ENCODE assay signal across 1 cellular context in the genomic region with DNA sequence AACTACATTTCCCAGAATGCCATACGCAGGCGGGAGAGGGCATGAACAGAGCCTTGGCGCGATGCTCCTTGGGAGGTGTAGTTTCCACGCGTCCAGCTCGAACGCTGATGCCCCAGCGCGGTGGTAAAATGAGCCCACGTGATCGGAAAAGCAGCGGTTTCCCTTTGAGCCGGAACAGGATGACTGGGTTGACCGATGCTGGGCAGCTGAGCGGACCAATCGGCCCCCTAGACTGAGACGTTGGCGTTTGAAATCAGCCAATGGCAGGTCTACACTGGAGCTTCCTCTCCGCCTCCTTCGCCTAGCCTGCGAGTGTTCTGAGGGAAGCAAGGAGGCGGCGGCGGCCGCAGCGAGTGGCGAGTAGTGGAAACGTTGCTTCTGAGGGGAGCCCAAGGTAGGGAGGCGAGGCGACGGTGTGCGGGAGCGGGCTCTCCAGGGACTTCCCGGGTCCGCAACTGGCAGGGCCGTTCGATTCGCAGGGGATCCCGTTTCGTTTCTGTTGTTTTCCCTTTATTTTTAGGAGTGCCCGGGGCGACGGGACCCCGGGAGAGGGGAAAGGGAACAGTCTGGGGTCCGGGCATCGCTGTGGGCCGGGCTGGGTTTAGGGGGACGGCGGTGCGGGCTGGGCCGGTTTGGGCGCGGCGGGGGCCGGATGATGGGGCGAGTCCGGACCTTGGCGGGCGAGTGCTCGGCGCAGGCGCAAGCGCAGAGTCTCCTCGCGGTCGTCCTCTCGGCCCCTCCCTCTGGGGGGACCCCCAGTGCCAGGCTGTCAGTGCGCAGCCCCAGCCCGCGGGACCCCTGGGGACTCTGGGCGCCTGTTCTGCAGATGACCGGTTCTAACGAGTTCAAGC.
A peak's percentile ranks its signal among the peaks of the same experiment; 100 is the strongest.
TF ChIP-seq lines count a peak whose summit lies in the region.

A gene with protein sequence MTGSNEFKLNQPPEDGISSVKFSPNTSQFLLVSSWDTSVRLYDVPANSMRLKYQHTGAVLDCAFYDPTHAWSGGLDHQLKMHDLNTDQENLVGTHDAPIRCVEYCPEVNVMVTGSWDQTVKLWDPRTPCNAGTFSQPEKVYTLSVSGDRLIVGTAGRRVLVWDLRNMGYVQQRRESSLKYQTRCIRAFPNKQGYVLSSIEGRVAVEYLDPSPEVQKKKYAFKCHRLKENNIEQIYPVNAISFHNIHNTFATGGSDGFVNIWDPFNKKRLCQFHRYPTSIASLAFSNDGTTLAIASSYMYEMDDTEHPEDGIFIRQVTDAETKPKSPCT (plus strand): TSS at position 311 of the 851 bp plus-strand sequence. CDS start 516 bp downstream, at position 827.

TF ChIP-seq in H1, 55 proteins besides CTCF, POLR2A, EP300 and RAD21 (continued from another document):
- TF ChIP-seq, protein P1, sequence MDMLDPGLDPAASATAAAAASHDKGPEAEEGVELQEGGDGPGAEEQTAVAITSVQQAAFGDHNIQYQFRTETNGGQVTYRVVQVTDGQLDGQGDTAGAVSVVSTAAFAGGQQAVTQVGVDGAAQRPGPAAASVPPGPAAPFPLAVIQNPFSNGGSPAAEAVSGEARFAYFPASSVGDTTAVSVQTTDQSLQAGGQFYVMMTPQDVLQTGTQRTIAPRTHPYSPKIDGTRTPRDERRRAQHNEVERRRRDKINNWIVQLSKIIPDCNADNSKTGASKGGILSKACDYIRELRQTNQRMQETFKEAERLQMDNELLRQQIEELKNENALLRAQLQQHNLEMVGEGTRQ (IDR thresholded peaks at IDR 0.05; ENCODE audit: low read length), result peak; percentile 95
- TF ChIP-seq EGR1 (IDR thresholded peaks at IDR 0.05; ENCODE audit: borderline replicate concordance, low read depth, low read length) (no peak), RBBP5 (IDR thresholded peaks at IDR 0.05; ENCODE audit: borderline replicate concordance, low read depth, low read length) (peak; percentile 58; the same call in 1 of the 2 replicates), TAF7 (optimal IDR thresholded peaks at IDR 0.05; ENCODE audit: borderline replicate concordance, low read depth, low read length) (no peak), SAP30 (IDR thresholded peaks at IDR 0.05; ENCODE audit: insufficient read depth, insufficient replicate concordance, low read length) (peak; percentile 66), KDM5A (IDR thresholded peaks at IDR 0.05; ENCODE audit: low read length) (no peak; the same call in 1 of the 2 replicates), MAFK (IDR thresholded peaks at IDR 0.05; ENCODE audit: low read depth, low read length) (no peak), CBX8 (IDR thresholded peaks at IDR 0.05; ENCODE audit: borderline replicate concordance, low read depth, low read length) (no peak), KDM4A (IDR thresholded peaks at IDR 0.05; ENCODE audit: low read depth, low read length, severe bottlenecking) (peak; percentile 87), GTF2F1 (IDR thresholded peaks at IDR 0.05; ENCODE audit: borderline replicate concordance, low read depth, low read length) (no peak), CHD2 (IDR thresholded peaks at IDR 0.05; ENCODE audit: low read length) (peak; percentile 88), CTBP2 (IDR thresholded peaks at IDR 0.05; ENCODE audit: borderline replicate concordance, insufficient read depth, insufficient read length, low read length) (no peak), BACH1 (IDR thresholded peaks at IDR 0.05; ENCODE audit: low read length) (no peak), FOSL1 (IDR thresholded peaks at IDR 0.05; ENCODE audit: insufficient read depth, low read depth, low read length) (no peak), JUN (IDR thresholded peaks at IDR 0.05; ENCODE audit: low read depth, low read length) (no peak), HDAC6 (IDR thresholded peaks at IDR 0.05; ENCODE audit: low read depth, low read length) (no peak), SIRT6 (IDR thresholded peaks at IDR 0.05; ENCODE audit: low read length) (no peak), CEBPB (IDR thresholded peaks at IDR 0.05; ENCODE audit: low read depth, low read length) (no peak), RXRA (IDR thresholded peaks at IDR 0.05; ENCODE audit: insufficient read depth, low read depth, low read length) (no peak), HDAC2 (IDR thresholded peaks at IDR 0.05; ENCODE audit: borderline replicate concordance in 1 of 2, low read depth in 2 of 2, low read length in 2 of 2) (no peak; a peak in 1 of 4 replicates), POLR2AphosphoS5 (IDR thresholded peaks at IDR 0.05; ENCODE audit: low read depth, low read length) (peak; percentile 87), POU5F1 (IDR thresholded peaks at IDR 0.05; ENCODE audit: low read depth, low read length) (no peak), JUND (IDR thresholded peaks at IDR 0.05; ENCODE audit: low read length) (no peak), SP4 (IDR thresholded peaks at IDR 0.05; ENCODE audit: low read length) (peak; percentile 63; the same call in 1 of the 2 replicates), NANOG (IDR thresholded peaks at IDR 0.05; ENCODE audit: insufficient read depth, low read depth, low read length, poor library complexity, severe bottlenecking) (no peak), SIN3A (conservative IDR thresholded peaks at IDR 0.05 in 1 of 2, IDR thresholded peaks at IDR 0.05 in 1 of 2; ENCODE audit: low read depth in 1 of 2, low read length in 2 of 2) (peak; percentile 81 to 85; a peak in 3 of 4 replicates), BCL11A (IDR thresholded peaks at IDR 0.05; ENCODE audit: low read depth in 2 of 2, low read length in 2 of 2) (no peak), GABPA (IDR thresholded peaks at IDR 0.05; ENCODE audit: borderline replicate concordance, insufficient read depth, low read length) (peak; percentile 75; the same call in 1 of the 2 replicates), RFX5 (IDR thresholded peaks at IDR 0.05; ENCODE audit: borderline replicate concordance, low read depth, low read length) (no peak), ASH2L (IDR thresholded peaks at IDR 0.05; ENCODE audit: low read length) (peak; percentile 88), TAF1 (IDR thresholded peaks at IDR 0.05; ENCODE audit: low read depth, low read length) (peak; percentile 74; the same call in 1 of the 2 replicates), SP2 (IDR thresholded peaks at IDR 0.05; ENCODE audit: low read length) (peak; percentile 74), SRF (IDR thresholded peaks at IDR 0.05; ENCODE audit: low read depth, low read length) (no peak), SP1 (IDR thresholded peaks at IDR 0.05; ENCODE audit: low read depth, low read length) (peak; percentile 96), TBP (IDR thresholded peaks at IDR 0.05; ENCODE audit: low read depth, low read length) (peak; percentile 39; the same call in 1 of the 2 replicates), PHF8 (conservative IDR thresholded peaks at IDR 0.05; ENCODE audit: low read depth, low read length) (peak; percentile 91), TCF12 (IDR thresholded peaks at IDR 0.05; ENCODE audit: low read depth, low read length) (no peak), EZH2 (IDR thresholded peaks at IDR 0.05; ENCODE audit: low read depth, low read length, severe bottlenecking) (no peak), CBX5 (IDR thresholded peaks at IDR 0.05; ENCODE audit: low read depth, low read length) (no peak), SIX5 (IDR thresholded peaks at IDR 0.05; ENCODE audit: low read depth, low read length) (peak; percentile 97), KDM1A (IDR thresholded peaks at IDR 0.05; ENCODE audit: borderline replicate concordance, low read length) (no peak), CREB1 (IDR thresholded peaks at IDR 0.05) (peak; percentile 84), BRCA1 (IDR thresholded peaks at IDR 0.05; ENCODE audit: low read depth, low read length) (no peak), ZNF274 (IDR thresholded peaks at IDR 0.05; ENCODE audit: borderline replicate concordance, extremely low read depth, low read length) (no peak), NRF1 (IDR thresholded peaks at IDR 0.05; ENCODE audit: low read depth, low read length) (peak; percentile 68)
- TF ChIP-seq, protein P2, sequence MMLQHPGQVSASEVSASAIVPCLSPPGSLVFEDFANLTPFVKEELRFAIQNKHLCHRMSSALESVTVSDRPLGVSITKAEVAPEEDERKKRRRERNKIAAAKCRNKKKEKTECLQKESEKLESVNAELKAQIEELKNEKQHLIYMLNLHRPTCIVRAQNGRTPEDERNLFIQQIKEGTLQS (IDR thresholded peaks at IDR 0.05; ENCODE audit: insufficient read depth, low read depth, low read length), result peak; percentile 85
- TF ChIP-seq, protein P3, sequence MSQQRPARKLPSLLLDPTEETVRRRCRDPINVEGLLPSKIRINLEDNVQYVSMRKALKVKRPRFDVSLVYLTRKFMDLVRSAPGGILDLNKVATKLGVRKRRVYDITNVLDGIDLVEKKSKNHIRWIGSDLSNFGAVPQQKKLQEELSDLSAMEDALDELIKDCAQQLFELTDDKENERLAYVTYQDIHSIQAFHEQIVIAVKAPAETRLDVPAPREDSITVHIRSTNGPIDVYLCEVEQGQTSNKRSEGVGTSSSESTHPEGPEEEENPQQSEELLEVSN (IDR thresholded peaks at IDR 0.05), result peak; percentile 3; the same call in 1 of the 2 replicates
- TF ChIP-seq, protein P4, sequence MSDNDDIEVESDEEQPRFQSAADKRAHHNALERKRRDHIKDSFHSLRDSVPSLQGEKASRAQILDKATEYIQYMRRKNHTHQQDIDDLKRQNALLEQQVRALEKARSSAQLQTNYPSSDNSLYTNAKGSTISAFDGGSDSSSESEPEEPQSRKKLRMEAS (IDR thresholded peaks at IDR 0.05), result peak; percentile 85
- TF ChIP-seq, protein P5, sequence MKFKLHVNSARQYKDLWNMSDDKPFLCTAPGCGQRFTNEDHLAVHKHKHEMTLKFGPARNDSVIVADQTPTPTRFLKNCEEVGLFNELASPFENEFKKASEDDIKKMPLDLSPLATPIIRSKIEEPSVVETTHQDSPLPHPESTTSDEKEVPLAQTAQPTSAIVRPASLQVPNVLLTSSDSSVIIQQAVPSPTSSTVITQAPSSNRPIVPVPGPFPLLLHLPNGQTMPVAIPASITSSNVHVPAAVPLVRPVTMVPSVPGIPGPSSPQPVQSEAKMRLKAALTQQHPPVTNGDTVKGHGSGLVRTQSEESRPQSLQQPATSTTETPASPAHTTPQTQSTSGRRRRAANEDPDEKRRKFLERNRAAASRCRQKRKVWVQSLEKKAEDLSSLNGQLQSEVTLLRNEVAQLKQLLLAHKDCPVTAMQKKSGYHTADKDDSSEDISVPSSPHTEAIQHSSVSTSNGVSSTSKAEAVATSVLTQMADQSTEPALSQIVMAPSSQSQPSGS (IDR thresholded peaks at IDR 0.05; ENCODE audit: low read length), result no peak
- TF ChIP-seq, protein P6, sequence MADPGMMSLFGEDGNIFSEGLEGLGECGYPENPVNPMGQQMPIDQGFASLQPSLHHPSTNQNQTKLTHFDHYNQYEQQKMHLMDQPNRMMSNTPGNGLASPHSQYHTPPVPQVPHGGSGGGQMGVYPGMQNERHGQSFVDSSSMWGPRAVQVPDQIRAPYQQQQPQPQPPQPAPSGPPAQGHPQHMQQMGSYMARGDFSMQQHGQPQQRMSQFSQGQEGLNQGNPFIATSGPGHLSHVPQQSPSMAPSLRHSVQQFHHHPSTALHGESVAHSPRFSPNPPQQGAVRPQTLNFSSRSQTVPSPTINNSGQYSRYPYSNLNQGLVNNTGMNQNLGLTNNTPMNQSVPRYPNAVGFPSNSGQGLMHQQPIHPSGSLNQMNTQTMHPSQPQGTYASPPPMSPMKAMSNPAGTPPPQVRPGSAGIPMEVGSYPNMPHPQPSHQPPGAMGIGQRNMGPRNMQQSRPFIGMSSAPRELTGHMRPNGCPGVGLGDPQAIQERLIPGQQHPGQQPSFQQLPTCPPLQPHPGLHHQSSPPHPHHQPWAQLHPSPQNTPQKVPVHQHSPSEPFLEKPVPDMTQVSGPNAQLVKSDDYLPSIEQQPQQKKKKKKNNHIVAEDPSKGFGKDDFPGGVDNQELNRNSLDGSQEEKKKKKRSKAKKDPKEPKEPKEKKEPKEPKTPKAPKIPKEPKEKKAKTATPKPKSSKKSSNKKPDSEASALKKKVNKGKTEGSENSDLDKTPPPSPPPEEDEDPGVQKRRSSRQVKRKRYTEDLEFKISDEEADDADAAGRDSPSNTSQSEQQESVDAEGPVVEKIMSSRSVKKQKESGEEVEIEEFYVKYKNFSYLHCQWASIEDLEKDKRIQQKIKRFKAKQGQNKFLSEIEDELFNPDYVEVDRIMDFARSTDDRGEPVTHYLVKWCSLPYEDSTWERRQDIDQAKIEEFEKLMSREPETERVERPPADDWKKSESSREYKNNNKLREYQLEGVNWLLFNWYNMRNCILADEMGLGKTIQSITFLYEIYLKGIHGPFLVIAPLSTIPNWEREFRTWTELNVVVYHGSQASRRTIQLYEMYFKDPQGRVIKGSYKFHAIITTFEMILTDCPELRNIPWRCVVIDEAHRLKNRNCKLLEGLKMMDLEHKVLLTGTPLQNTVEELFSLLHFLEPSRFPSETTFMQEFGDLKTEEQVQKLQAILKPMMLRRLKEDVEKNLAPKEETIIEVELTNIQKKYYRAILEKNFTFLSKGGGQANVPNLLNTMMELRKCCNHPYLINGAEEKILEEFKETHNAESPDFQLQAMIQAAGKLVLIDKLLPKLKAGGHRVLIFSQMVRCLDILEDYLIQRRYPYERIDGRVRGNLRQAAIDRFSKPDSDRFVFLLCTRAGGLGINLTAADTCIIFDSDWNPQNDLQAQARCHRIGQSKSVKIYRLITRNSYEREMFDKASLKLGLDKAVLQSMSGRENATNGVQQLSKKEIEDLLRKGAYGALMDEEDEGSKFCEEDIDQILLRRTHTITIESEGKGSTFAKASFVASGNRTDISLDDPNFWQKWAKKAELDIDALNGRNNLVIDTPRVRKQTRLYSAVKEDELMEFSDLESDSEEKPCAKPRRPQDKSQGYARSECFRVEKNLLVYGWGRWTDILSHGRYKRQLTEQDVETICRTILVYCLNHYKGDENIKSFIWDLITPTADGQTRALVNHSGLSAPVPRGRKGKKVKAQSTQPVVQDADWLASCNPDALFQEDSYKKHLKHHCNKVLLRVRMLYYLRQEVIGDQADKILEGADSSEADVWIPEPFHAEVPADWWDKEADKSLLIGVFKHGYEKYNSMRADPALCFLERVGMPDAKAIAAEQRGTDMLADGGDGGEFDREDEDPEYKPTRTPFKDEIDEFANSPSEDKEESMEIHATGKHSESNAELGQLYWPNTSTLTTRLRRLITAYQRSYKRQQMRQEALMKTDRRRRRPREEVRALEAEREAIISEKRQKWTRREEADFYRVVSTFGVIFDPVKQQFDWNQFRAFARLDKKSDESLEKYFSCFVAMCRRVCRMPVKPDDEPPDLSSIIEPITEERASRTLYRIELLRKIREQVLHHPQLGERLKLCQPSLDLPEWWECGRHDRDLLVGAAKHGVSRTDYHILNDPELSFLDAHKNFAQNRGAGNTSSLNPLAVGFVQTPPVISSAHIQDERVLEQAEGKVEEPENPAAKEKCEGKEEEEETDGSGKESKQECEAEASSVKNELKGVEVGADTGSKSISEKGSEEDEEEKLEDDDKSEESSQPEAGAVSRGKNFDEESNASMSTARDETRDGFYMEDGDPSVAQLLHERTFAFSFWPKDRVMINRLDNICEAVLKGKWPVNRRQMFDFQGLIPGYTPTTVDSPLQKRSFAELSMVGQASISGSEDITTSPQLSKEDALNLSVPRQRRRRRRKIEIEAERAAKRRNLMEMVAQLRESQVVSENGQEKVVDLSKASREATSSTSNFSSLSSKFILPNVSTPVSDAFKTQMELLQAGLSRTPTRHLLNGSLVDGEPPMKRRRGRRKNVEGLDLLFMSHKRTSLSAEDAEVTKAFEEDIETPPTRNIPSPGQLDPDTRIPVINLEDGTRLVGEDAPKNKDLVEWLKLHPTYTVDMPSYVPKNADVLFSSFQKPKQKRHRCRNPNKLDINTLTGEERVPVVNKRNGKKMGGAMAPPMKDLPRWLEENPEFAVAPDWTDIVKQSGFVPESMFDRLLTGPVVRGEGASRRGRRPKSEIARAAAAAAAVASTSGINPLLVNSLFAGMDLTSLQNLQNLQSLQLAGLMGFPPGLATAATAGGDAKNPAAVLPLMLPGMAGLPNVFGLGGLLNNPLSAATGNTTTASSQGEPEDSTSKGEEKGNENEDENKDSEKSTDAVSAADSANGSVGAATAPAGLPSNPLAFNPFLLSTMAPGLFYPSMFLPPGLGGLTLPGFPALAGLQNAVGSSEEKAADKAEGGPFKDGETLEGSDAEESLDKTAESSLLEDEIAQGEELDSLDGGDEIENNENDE (IDR thresholded peaks at IDR 0.05; ENCODE audit: insufficient replicate concordance, low read length), result no peak
